Comparison of ENCODE assay signal across 8 cellular contexts in genomic region chr2:169452080-169452479, GRCh38. TPM values are rescaled to one million over a fixed set of nuclear protein-coding genes. Genes with fewer than 3 reads are reported as not detected.
DNase-seq lines count a peak whose midpoint lies in the region; ATAC-seq, FAIRE-seq and TF ChIP-seq lines count a peak whose summit lies in the region.

No MANE protein-coding gene starts in this region.

- H3K4me1 ChIP-seq in GM23338 (ENCODE audit: insufficient read depth) (no peaks in the 10 kb centered on the region), pancreas (no peaks in the 10 kb centered on the region)

- no peak overlapping the region for H2AFZ ChIP-seq in GM23338

- DNase-seq in AG04450 (ENCODE audit: low read depth, low spot score) (no peak), GM23338 (ENCODE audit: low spot score) (peak; percentile 69), NCI-H748 (lab: John Stamatoyannopoulos, UW; ENCODE audit: unreplicated experiment) (peak; percentile 66), epithelial cell of esophagus (ENCODE audit: low read depth) (peak; percentile 55), pancreas (no peak), omental fat pad (ENCODE audit: low spot score) (no peak)
- DNase-seq in naive thymus-derived CD8-positive, alpha-beta T cell: no peak

- H3K4me3 Mint-ChIP-seq in GM23338: no peak overlapping the region
- H3K4me3 Mint-ChIP-seq in naive thymus-derived CD8-positive, alpha-beta T cell: no peak overlapping the region

- no peaks in the 10 kb centered on the region for H4K20me1 ChIP-seq in GM23338 (replicated peaks; ENCODE audit: insufficient read depth)

- peaks cover 14% of the 10 kb centered on the region for H3K36me3 Mint-ChIP-seq in GM23338 (ENCODE audit: low read depth)
- no peaks in the 10 kb centered on the region for H3K36me3 Mint-ChIP-seq in naive thymus-derived CD8-positive, alpha-beta T cell

- intact Hi-C loops in pancreas (cut with DNase I): no loop called here

- no peaks in the 10 kb centered on the region for H3K9me2 ChIP-seq in GM23338 (ENCODE audit: insufficient read depth)

- TF ChIP-seq CTCF in AG04450 (IDR thresholded peaks at IDR 0.05; ENCODE audit: low read depth, low read length) (peak; percentile 55), GM23338 (conservative IDR thresholded peaks at IDR 0.05; ENCODE audit: low read depth in 2 of 2) (peak; percentile 57 to 60), epithelial cell of esophagus (IDR thresholded peaks at IDR 0.05; ENCODE audit: insufficient read depth, low read depth, low read length, missing control alignments) (peak; percentile 44), pancreas (IDR thresholded peaks at IDR 0.05) (peak in 3 of 4 donors; percentile 15 to 25 (median 21)), omental fat pad (IDR thresholded peaks at IDR 0.05) (no peak)

- no peak overlapping the region for H3K4me2 ChIP-seq in GM23338

- H3K9me3 Mint-ChIP-seq in GM23338: peaks cover 20% of the 10 kb centered on the region
- no peaks in the 10 kb centered on the region for H3K9me3 Mint-ChIP-seq in naive thymus-derived CD8-positive, alpha-beta T cell

- CTCF ChIA-PET in AG04450 (lab: Charles Lee): interaction anchor here (0.5 to 2.8 kb wide), 49 partner anchors 9 to 1361 kb away, joined by 3 to 36 read pairs (median 4); partner anchors contain the start of genes BBS5 and METTL5

- no peak for FAIRE-seq in pancreas (lab: Jason Lieb, UNC)

- H3F3A ChIP-seq in GM23338 (replicated peaks; ENCODE audit: low read depth): no peaks in the 10 kb centered on the region

- H3K27ac ChIP-seq in AG04450 (ENCODE audit: low read depth, low read length) (no peak overlapping the region), GM23338 (ENCODE audit: low read depth) (no peak overlapping the region), pancreas (no peak overlapping the region)

- no peak overlapping the region for H3K27ac Mint-ChIP-seq in GM23338
- no peak overlapping the region for H3K27ac Mint-ChIP-seq in naive thymus-derived CD8-positive, alpha-beta T cell

- H3K4me3 ChIP-seq in AG04450 (ENCODE audit: low read depth, low read length) (no peak overlapping the region), GM23338 (no peak overlapping the region), epithelial cell of esophagus (ENCODE audit: low read length) (no peak overlapping the region), pancreas (no peak overlapping the region)

- ATAC-seq in GM23338: peak; percentile 76
- ATAC-seq in pancreas: peak in 3 of 4 donors; percentile 71 to 82 (median 77)
- no peak for ATAC-seq in naive thymus-derived CD8-positive, alpha-beta T cell
- ATAC-seq in HG03439 (IDR thresholded peaks at IDR 0.05; ENCODE audit: unreplicated experiment): no peak
- ATAC-seq in omental fat pad (ENCODE audit: low FRiP score): no peak

- POLR2A ChIA-PET in AG04450 (lab: Yijun Ruan, JAX): interaction anchor here (0.6 to 0.7 kb wide), 2 partner anchors 319 to 483 kb away, joined by 4 to 6 read pairs; no protein-coding TSS in a partner anchor
- POLR2A ChIA-PET in naive thymus-derived CD8-positive, alpha-beta T cell (lab: Charles Lee): no interaction called here

- no peaks in the 10 kb centered on the region for H3K27me3 Mint-ChIP-seq in GM23338 (ENCODE audit: insufficient read depth, low read depth, poor library complexity)
- H3K27me3 Mint-ChIP-seq in naive thymus-derived CD8-positive, alpha-beta T cell: peaks cover 1 to 13% (median 3%) of the 10 kb centered on the region in 5 donors

- H3K9me3 ChIP-seq in AG04450 (ENCODE audit: control insufficient read depth, insufficient read depth, low read length) (no peaks in the 10 kb centered on the region; the same call in 1 of the 2 replicates), pancreas (no peaks in the 10 kb centered on the region)

- no peaks in the 10 kb centered on the region for H3K79me2 ChIP-seq in GM23338 (replicated peaks; ENCODE audit: insufficient read depth)

- no peaks in the 10 kb centered on the region for H3K4me1 Mint-ChIP-seq in GM23338
- no peaks in the 10 kb centered on the region for H3K4me1 Mint-ChIP-seq in naive thymus-derived CD8-positive, alpha-beta T cell

- H3K27me3 ChIP-seq in AG04450 (ENCODE audit: control insufficient read depth, insufficient read depth, low read length) (no peaks in the 10 kb centered on the region), GM23338 (ENCODE audit: insufficient read depth) (no peaks in the 10 kb centered on the region), pancreas (no peaks in the 10 kb centered on the region)

- H3K36me3 ChIP-seq in GM23338 (ENCODE audit: insufficient read depth) (no peaks in the 10 kb centered on the region), pancreas (no peaks in the 10 kb centered on the region)

TF ChIP-seq in GM23338, 12 proteins besides CTCF, POLR2A, EP300 and RAD21:
- TF ChIP-seq ZNF331 (CRISPR knock-in tag; IDR thresholded peaks at IDR 0.05; ENCODE audit: low read depth) (no peak), REST (IDR thresholded peaks at IDR 0.05; ENCODE audit: unreplicated experiment) (no peak)
TF ChIP-seq in GM23338: peak in this region for 0.

RNA-seq across cellular contexts. Expression of gene BBS5, which starts 27.2 kb away (rescaled TPM):
- 2.0 and 2.1 TPM in 2 replicates for polyA plus RNA-seq in AG04450 (2011; rRNA removed)
- polyA minus RNA-seq in AG04450 (2011; rRNA and poly(A)+ RNA removed): 4.5 and 5.8 TPM in 2 replicates
- 0.10 and 0.35 TPM in 2 replicates for total RNA-seq in GM23338 (2014; rRNA removed; shearing (Covaris generic))
- polyA plus RNA-seq in GM23338 (2016; fragmentation: Nextera tagmentation; extraction: Ambion mirVana): 0.36 and 0.40 TPM in 2 replicates
- total RNA-seq in pancreas: 1 to 10 TPM; 2.7 to 5.8 (median 4.0) TPM
- polyA plus RNA-seq in pancreas: 1 to 10 TPM; 5.5 to 9.2 TPM
- 1 to 10 TPM; 2.4 to 4.1 TPM for total RNA-seq in naive thymus-derived CD8-positive, alpha-beta T cell
- polyA plus RNA-seq in naive thymus-derived CD8-positive, alpha-beta T cell: 1 to 10 TPM; 1.0 to 1.4 (median 1.3) TPM
- total RNA-seq in omental fat pad: 10 to 100 TPM in 1 of 4 donors, 1 to 10 TPM in 3; 4.3 to 11.3 (median 6.0) TPM

RNA-seq across cellular contexts. Expression of gene KLHL41, which starts 57.4 kb away (rescaled TPM):
- polyA plus RNA-seq in AG04450 (2011; rRNA removed) (0.22 and 0.26 TPM in 2 replicates), GM23338 (2016; fragmentation: Nextera tagmentation; extraction: Ambion mirVana) (not detected in 2 replicates), pancreas (1 to 10 TPM in 1 of 2 donors, under 1 TPM in 1; 0.87 to 2.7 TPM)
- polyA minus RNA-seq in AG04450 (2011; rRNA and poly(A)+ RNA removed): 0.13 and 0.14 TPM in 2 replicates
- not detected in 2 replicates for total RNA-seq in GM23338 (2014; rRNA removed; shearing (Covaris generic))
- total RNA-seq in pancreas (1 to 10 TPM in 1 of 6 donors, under 1 TPM in 5; 0.19 to 1.1 (median 0.47) TPM), omental fat pad (1 to 10 TPM in 1 of 4 donors, under 1 TPM in 2, not detected in 1; 0.19 to 1.4 (median 0.72) TPM)
- not detected for total RNA-seq in naive thymus-derived CD8-positive, alpha-beta T cell
- polyA plus RNA-seq in naive thymus-derived CD8-positive, alpha-beta T cell: under 1 TPM in 1 of 3 donors, not detected in 2; 0.09 TPM

Comparison
In these comparisons a context has a peak if more than half of its experiments do, and no peak if none do; other contexts are left out.
1. DNase-seq: peak in GM23338 (single experiment), NCI-H748 (single experiment) and epithelial cell of esophagus (single experiment); none in AG04450 (single experiment), pancreas (0 of 6), naive thymus-derived CD8-positive, alpha-beta T cell (0 of 10) and omental fat pad (single experiment).
2. CTCF ChIP-seq: peak in AG04450 (single experiment), GM23338 (2 of 2), epithelial cell of esophagus (single experiment) and pancreas (3 of 4); none in omental fat pad (0 of 3).
3. ATAC-seq: peak in GM23338 (single experiment) and pancreas (3 of 4); none in naive thymus-derived CD8-positive, alpha-beta T cell (0 of 2), HG03439 (single experiment) and omental fat pad (single experiment).